Comparison of ENCODE assay signal across 28 cellular contexts in genomic region chr12:97026901-97027300, GRCh38.
"Had no signal": no experiment of that assay in that cellular context is flagged by ENCODE, and none has a peak within 500 bp of the region (broad histone marks: within the 10 kb centered on the region; RNA-seq: fewer than 3 reads in every experiment).

No MANE protein-coding gene starts in this region.

- H3K27ac Mint-ChIP-seq: natural killer cell; nephron; neural progenitor cell; progenitor cell of endocrine pancreas; stimulated activated effector memory CD8-positive, alpha-beta T cell treated with anti-CD3 and anti-CD28 coated beads, Interleukin-12 subunit alpha, Interleukin-12 subunit beta, amount 100 ng/mL, for 72 hours; stimulated activated naive B cell treated with anti-CD40 and anti-IgM and Interleukin-4, amounts not matched to agents 10 μg/mL and 1 μg/mL and 100 μg/mL, for 72 hours; stimulated activated naive CD8-positive, alpha-beta T cell treated with anti-CD3 and anti-CD28 coated beads, Interleukin-15, Interleukin-2, amounts not matched to agents 100 ng/mL and 50 ng/mL, for 24 hours had no signal

- H3K4me3 ChIP-seq: neural progenitor cell, ovary, psoas muscle, right lobe of liver, sigmoid colon, stomach, thoracic aorta, thyroid gland, tibial nerve, upper lobe of right lung, uterus had no signal

- DNase-seq: natural killer cell; occipital lobe; ovary; posterior cingulate gyrus; psoas muscle; right cardiac atrium; right lobe of liver; sigmoid colon; small intestine; stimulated activated CD4-positive, alpha-beta T cell treated with anti-CD3 and anti-CD28 coated beads, Interleukin-15, amount 100 ng/mL, for 24 hours; stimulated activated CD4-positive, alpha-beta T cell treated with anti-CD3 and anti-CD28 coated beads, Interleukin-2, amount 100 ng/mL, for 24 hours; stimulated activated CD4-positive, alpha-beta T cell treated with anti-CD3 and anti-CD28 coated beads, Interleukin-2, amount 100 ng/mL, for 48 hours; stimulated activated CD4-positive, alpha-beta T cell treated with anti-CD3 and anti-CD28 coated beads, Interleukin-4, amount 100 ng/mL, for 24 hours; stimulated activated naive B cell treated with anti-CD40 and anti-IgM and Interleukin-4, amounts not matched to agents 10 μg/mL and 1 μg/mL and 100 μg/mL, for 72 hours; stimulated activated naive CD4-positive, alpha-beta T cell treated with Interleukin-2 at 50 U/mL for 16 hours; stomach; thyroid gland; trophoblast cell; upper lobe of right lung; uterus had no signal

- H2AFZ ChIP-seq: neural progenitor cell, parathyroid adenoma had no signal

- H3K9me3 Mint-ChIP-seq: natural killer cell; nephron; stimulated activated effector memory CD8-positive, alpha-beta T cell treated with anti-CD3 and anti-CD28 coated beads, Interleukin-12 subunit alpha, Interleukin-12 subunit beta, amount 100 ng/mL, for 72 hours; stimulated activated naive B cell treated with anti-CD40 and anti-IgM and Interleukin-4, amounts not matched to agents 10 μg/mL and 1 μg/mL and 100 μg/mL, for 72 hours; stimulated activated naive CD8-positive, alpha-beta T cell treated with anti-CD3 and anti-CD28 coated beads, Interleukin-15, Interleukin-2, amounts not matched to agents 100 ng/mL and 50 ng/mL, for 24 hours had no signal

- FAIRE-seq: small intestine had no signal

- H3K4me1 Mint-ChIP-seq: natural killer cell; nephron; stimulated activated effector memory CD8-positive, alpha-beta T cell treated with anti-CD3 and anti-CD28 coated beads, Interleukin-12 subunit alpha, Interleukin-12 subunit beta, amount 100 ng/mL, for 72 hours; stimulated activated naive B cell treated with anti-CD40 and anti-IgM and Interleukin-4, amounts not matched to agents 10 μg/mL and 1 μg/mL and 100 μg/mL, for 72 hours had no signal

- H3K9me3 ChIP-seq: ovary, psoas muscle, right lobe of liver, sigmoid colon, stomach, thoracic aorta, thyroid gland, upper lobe of right lung, uterus had no signal

- H3K79me2 ChIP-seq: parathyroid adenoma had no signal

- H3K4me1 ChIP-seq: parathyroid adenoma, psoas muscle, right lobe of liver, sigmoid colon, stomach, thyroid gland, tibial nerve, upper lobe of right lung, uterus had no signal

- ATAC-seq: natural killer cell; psoas muscle; right cardiac atrium; right lobe of liver; stimulated activated effector memory CD8-positive, alpha-beta T cell treated with anti-CD3 and anti-CD28 coated beads, Interleukin-12 subunit alpha, Interleukin-12 subunit beta, amount 100 ng/mL, for 72 hours; stimulated activated naive B cell treated with anti-CD40 and anti-IgM and Interleukin-4, amounts not matched to agents 10 μg/mL and 1 μg/mL and 100 μg/mL, for 72 hours; upper lobe of right lung had no signal

- H3K4me2 ChIP-seq: neural progenitor cell had no signal

- H3K27ac ChIP-seq: neural progenitor cell, ovary, parathyroid adenoma, psoas muscle, right lobe of liver, sigmoid colon, stomach, thoracic aorta, thyroid gland, tibial nerve, upper lobe of right lung, uterus had no signal

- H3K4me3 Mint-ChIP-seq: natural killer cell; nephron; neural progenitor cell; stimulated activated effector memory CD8-positive, alpha-beta T cell treated with anti-CD3 and anti-CD28 coated beads, Interleukin-12 subunit alpha, Interleukin-12 subunit beta, amount 100 ng/mL, for 72 hours; stimulated activated naive B cell treated with anti-CD40 and anti-IgM and Interleukin-4, amounts not matched to agents 10 μg/mL and 1 μg/mL and 100 μg/mL, for 72 hours; stimulated activated naive CD8-positive, alpha-beta T cell treated with anti-CD3 and anti-CD28 coated beads, Interleukin-15, Interleukin-2, amounts not matched to agents 100 ng/mL and 50 ng/mL, for 24 hours had no signal

- H3K27me3 Mint-ChIP-seq: progenitor cell of endocrine pancreas; stimulated activated naive CD8-positive, alpha-beta T cell treated with anti-CD3 and anti-CD28 coated beads, Interleukin-15, Interleukin-2, amounts not matched to agents 100 ng/mL and 50 ng/mL, for 24 hours had no signal

- H3K36me3 Mint-ChIP-seq: natural killer cell; stimulated activated effector memory CD8-positive, alpha-beta T cell treated with anti-CD3 and anti-CD28 coated beads, Interleukin-12 subunit alpha, Interleukin-12 subunit beta, amount 100 ng/mL, for 72 hours; stimulated activated naive B cell treated with anti-CD40 and anti-IgM and Interleukin-4, amounts not matched to agents 10 μg/mL and 1 μg/mL and 100 μg/mL, for 72 hours had no signal

- H3K36me3 ChIP-seq: neural progenitor cell, ovary, right lobe of liver, sigmoid colon, stomach, thoracic aorta, thyroid gland, tibial nerve, upper lobe of right lung, uterus had no signal

- H3K27me3 ChIP-seq: neural progenitor cell, ovary, right lobe of liver, sigmoid colon, stomach, thyroid gland, tibial nerve, upper lobe of right lung, uterus had no signal

- H3K9ac ChIP-seq: neural progenitor cell, parathyroid adenoma had no signal
